9 cellular contexts compared by ENCODE assay signal in the genomic region with DNA sequence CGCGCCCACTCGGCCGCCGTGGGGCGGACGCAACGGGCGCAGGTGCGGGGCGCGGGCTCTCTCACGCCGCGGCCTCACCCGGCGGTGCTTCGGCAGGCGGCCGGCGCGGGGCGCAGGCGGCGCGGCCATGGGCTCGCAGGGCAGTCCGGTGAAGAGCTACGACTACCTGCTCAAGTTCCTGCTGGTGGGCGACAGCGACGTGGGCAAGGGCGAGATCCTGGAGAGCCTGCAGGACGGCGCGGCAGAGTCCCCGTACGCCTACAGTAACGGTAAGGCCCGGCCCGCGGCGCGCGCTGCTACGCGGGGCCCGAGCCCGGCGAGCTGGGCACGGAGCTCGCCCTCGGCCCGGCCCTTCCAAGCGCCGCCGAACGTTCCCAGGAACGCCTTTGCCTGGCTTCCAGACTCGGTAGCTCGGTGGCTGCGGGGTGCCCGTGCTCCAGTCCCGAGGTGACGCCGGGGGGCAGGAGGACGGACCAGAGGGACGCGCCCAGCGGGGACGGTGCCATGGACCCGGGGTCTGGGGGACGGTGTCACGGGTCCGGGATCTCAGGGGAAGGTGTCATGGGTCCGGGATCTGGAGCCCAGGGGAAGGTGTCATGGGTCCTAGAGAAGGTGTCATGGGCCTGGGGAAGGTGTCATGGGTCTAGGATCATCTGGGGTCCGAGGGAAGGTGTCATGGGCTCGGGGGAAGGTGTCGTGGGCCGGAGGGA. TPM values are rescaled to one million over a fixed set of nuclear protein-coding genes. Genes with fewer than 3 reads are reported as not detected.
A peak's percentile ranks its signal among the peaks of the same experiment; 100 is the strongest.
DNase-seq lines count a peak whose midpoint lies in the region; ATAC-seq, FAIRE-seq and TF ChIP-seq lines count a peak whose summit lies in the region.
"Had no signal": no experiment of that assay in that cellular context is flagged by ENCODE, and none has a peak within 500 bp of the region (broad histone marks: within the 10 kb centered on the region; RNA-seq: fewer than 3 reads in every experiment).

No MANE protein-coding gene starts in this region.

- peak; percentile 4 for ATAC-seq in HG03064 (IDR thresholded peaks at IDR 0.05; ENCODE audit: low read depth, unreplicated experiment)

- H3K9ac ChIP-seq in liver (ENCODE audit: low read depth in 1 of 2, low read length in 2 of 2) = peak overlapping the region; percentile 50 to 52

- H3K9me3 ChIP-seq in liver (ENCODE audit: control insufficient read depth in 4 of 4, low read length in 3 of 4) (no peaks in the 10 kb centered on the region), tibial artery (no peaks in the 10 kb centered on the region)

- H3K27me3 ChIP-seq in liver (ENCODE audit: control insufficient read depth in 4 of 4, insufficient read depth in 4 of 4, low read length in 3 of 4) (no peaks in the 10 kb centered on the region), tibial artery (peaks cover 0 to 3% of the 10 kb centered on the region in 2 donors)

- WGBS in liver = 1% methylated on average over 80 of the region's 80 CpGs

- no peak for FAIRE-seq in GM12892 (lab: Jason Lieb, UNC)

- no peak for TF ChIP-seq RAD21 in liver (IDR thresholded peaks at IDR 0.05)

- H3K4me3 ChIP-seq in astrocyte of the cerebellum (ENCODE audit: low read depth, low read length) (peak overlapping the region; percentile 82), liver (ENCODE audit: low read depth in 1 of 3, low read length in 3 of 3) (peak overlapping the region; percentile 57 to 81 (median 81)), tibial artery (peak overlapping the region; percentile 73 to 82)

- DNase-seq in Caki2 (ENCODE audit: low read depth) (peak; percentile 51), astrocyte of the cerebellum (ENCODE audit: low read depth) (no peak), tibial artery (no peak), GOT3 (lab: John Stamatoyannopoulos, UW) (no peak), GM12892 (ENCODE audit: insufficient read length) (no peak)
- no peak for DNase-seq in stimulated activated CD4-positive, alpha-beta T cell treated with anti-CD3 and anti-CD28 coated beads, Interleukin-2, amount 100 ng/mL, for 48 hours

- in situ Hi-C loops in Caki2 (cut with HindIII; ENCODE audit: low pct_unique_long_range_greater_than_20kb, low sequenced_read_pairs) (no loop called here), astrocyte of the cerebellum (cut with HindIII; ENCODE audit: low sequenced_read_pairs) (no loop called here)

- H3K27ac ChIP-seq in liver (ENCODE audit: low read depth in 1 of 2, low read length in 2 of 2) (peak overlapping the region; percentile 89 to 90), tibial artery (peak overlapping the region; percentile 83 to 84)

- TF ChIP-seq POLR2A in GM12892 (IDR thresholded peaks at IDR 0.05; ENCODE audit: low read depth, low read length) = no peak

- intact Hi-C loops in tibial artery (cut with DNase I; ENCODE audit: low total_unique reads) = no loop called here

- H3K36me3 ChIP-seq in liver (ENCODE audit: control insufficient read depth in 4 of 4, insufficient read depth in 3 of 4, low read depth in 1 of 4, low read length in 3 of 4) (no peaks in the 10 kb centered on the region), tibial artery (peaks cover 0 to 16% (median 0%) of the 10 kb centered on the region in 3 donors)

- H3K4me1 ChIP-seq in liver (ENCODE audit: control insufficient read depth in 4 of 4, insufficient read depth in 4 of 4, low read length in 3 of 4) (peaks cover 26 to 79% (median 70%) of the 10 kb centered on the region in 4 donors), tibial artery (peaks cover 0 to 67% (median 41%) of the 10 kb centered on the region in 4 donors)

- TF ChIP-seq CTCF in astrocyte of the cerebellum (IDR thresholded peaks at IDR 0.05; ENCODE audit: low read depth, low read length, missing control alignments) (no peak), liver (IDR thresholded peaks at IDR 0.05; ENCODE audit: low read depth, low read length, missing input control) (no peak), tibial artery (IDR thresholded peaks at IDR 0.05) (peak in 1 of 2 experiments; percentile 26)

TF ChIP-seq in liver, 16 proteins besides CTCF, POLR2A, EP300 and RAD21:
- TF ChIP-seq NR2F2 (IDR thresholded peaks at IDR 0.05) (no peak), SP1 (IDR thresholded peaks at IDR 0.05) (no peak), GABPA (IDR thresholded peaks at IDR 0.05 in 1 of 2, conservative IDR thresholded peaks at IDR 0.05 in 1 of 2) (no peak), TAF1 (conservative IDR thresholded peaks at IDR 0.05) (no peak), RXRA (IDR thresholded peaks at IDR 0.05) (no peak), FOXA2 (IDR thresholded peaks at IDR 0.05) (no peak), HNF4G (IDR thresholded peaks at IDR 0.05) (no peak)
- TF ChIP-seq, protein P1, sequence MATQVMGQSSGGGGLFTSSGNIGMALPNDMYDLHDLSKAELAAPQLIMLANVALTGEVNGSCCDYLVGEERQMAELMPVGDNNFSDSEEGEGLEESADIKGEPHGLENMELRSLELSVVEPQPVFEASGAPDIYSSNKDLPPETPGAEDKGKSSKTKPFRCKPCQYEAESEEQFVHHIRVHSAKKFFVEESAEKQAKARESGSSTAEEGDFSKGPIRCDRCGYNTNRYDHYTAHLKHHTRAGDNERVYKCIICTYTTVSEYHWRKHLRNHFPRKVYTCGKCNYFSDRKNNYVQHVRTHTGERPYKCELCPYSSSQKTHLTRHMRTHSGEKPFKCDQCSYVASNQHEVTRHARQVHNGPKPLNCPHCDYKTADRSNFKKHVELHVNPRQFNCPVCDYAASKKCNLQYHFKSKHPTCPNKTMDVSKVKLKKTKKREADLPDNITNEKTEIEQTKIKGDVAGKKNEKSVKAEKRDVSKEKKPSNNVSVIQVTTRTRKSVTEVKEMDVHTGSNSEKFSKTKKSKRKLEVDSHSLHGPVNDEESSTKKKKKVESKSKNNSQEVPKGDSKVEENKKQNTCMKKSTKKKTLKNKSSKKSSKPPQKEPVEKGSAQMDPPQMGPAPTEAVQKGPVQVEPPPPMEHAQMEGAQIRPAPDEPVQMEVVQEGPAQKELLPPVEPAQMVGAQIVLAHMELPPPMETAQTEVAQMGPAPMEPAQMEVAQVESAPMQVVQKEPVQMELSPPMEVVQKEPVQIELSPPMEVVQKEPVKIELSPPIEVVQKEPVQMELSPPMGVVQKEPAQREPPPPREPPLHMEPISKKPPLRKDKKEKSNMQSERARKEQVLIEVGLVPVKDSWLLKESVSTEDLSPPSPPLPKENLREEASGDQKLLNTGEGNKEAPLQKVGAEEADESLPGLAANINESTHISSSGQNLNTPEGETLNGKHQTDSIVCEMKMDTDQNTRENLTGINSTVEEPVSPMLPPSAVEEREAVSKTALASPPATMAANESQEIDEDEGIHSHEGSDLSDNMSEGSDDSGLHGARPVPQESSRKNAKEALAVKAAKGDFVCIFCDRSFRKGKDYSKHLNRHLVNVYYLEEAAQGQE (IDR thresholded peaks at IDR 0.05) = no peak
- TF ChIP-seq, protein P2, sequence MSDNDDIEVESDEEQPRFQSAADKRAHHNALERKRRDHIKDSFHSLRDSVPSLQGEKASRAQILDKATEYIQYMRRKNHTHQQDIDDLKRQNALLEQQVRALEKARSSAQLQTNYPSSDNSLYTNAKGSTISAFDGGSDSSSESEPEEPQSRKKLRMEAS (IDR thresholded peaks at IDR 0.05) = no peak

RNA-seq across cellular contexts. Expression of a gene that starts 0.5 kb away (rescaled TPM):
- 22.4 and 33.2 TPM in 2 replicates for total RNA-seq in Caki2 (2014; rRNA removed; shearing (Covaris generic); ENCODE audit: low replicate concordance)
- 10 to 100 TPM in 1 of 2 donors, 1 to 10 TPM in 1; 7.7 to 11.0 TPM for total RNA-seq in liver
- polyA plus RNA-seq in liver = 10 to 100 TPM in 1 of 2 donors, 1 to 10 TPM in 1; 6.1 to 10.7 TPM
- 2.5 TPM for polyA plus RNA-seq in GM12892 (2012; ENCODE audit: missing spikeins)

RNA-seq across cellular contexts. Expression of a gene that starts 20.6 kb away (rescaled TPM):
- 53.4 and 65.5 TPM in 2 replicates for total RNA-seq in Caki2 (2014; rRNA removed; shearing (Covaris generic); ENCODE audit: low replicate concordance)
- 100 to 1,000 TPM in 1 of 2 donors, 10 to 100 TPM in 1; 16.8 to 144 TPM for total RNA-seq in liver
- 10 to 100 TPM; 18.9 to 22.4 TPM for polyA plus RNA-seq in liver
- 5.1 TPM for polyA plus RNA-seq in GM12892 (2012; ENCODE audit: missing spikeins)

RNA-seq across cellular contexts. Expression of a gene that starts 23.5 kb away (rescaled TPM):
- 1.2 and 4.0 TPM in 2 replicates for total RNA-seq in Caki2 (2014; rRNA removed; shearing (Covaris generic); ENCODE audit: low replicate concordance)
- 1 to 10 TPM in 1 of 2 donors, under 1 TPM in 1; 0.25 to 7.0 TPM for total RNA-seq in liver
- polyA plus RNA-seq in liver = under 1 TPM in 1 of 2 donors, not detected in 1; 0.17 TPM
- polyA plus RNA-seq in GM12892 (2012; ENCODE audit: missing spikeins) = 0.28 TPM

RNA-seq across cellular contexts. Expression of a gene that starts 30.1 kb away (rescaled TPM):
- not detected in 2 replicates for total RNA-seq in Caki2 (2014; rRNA removed; shearing (Covaris generic); ENCODE audit: low replicate concordance)
- not detected for total RNA-seq in liver
- not detected for polyA plus RNA-seq in liver
- not detected for polyA plus RNA-seq in GM12892 (2012; ENCODE audit: missing spikeins)
- total RNA-seq: subcutaneous adipose tissue had no signal

RNA-seq across cellular contexts. Expression of a gene that starts 40.5 kb away (rescaled TPM):
- 0.07 TPM in 1 of 2 replicates, not detected in the other for total RNA-seq in Caki2 (2014; rRNA removed; shearing (Covaris generic); ENCODE audit: low replicate concordance)
- total RNA-seq in liver = 1 to 10 TPM in 1 of 2 donors, under 1 TPM in 1; 0.67 to 1.2 TPM
- under 1 TPM; 0.19 to 0.24 TPM for polyA plus RNA-seq in liver
- not detected for polyA plus RNA-seq in GM12892 (2012; ENCODE audit: missing spikeins)
